In the genomic region with DNA sequence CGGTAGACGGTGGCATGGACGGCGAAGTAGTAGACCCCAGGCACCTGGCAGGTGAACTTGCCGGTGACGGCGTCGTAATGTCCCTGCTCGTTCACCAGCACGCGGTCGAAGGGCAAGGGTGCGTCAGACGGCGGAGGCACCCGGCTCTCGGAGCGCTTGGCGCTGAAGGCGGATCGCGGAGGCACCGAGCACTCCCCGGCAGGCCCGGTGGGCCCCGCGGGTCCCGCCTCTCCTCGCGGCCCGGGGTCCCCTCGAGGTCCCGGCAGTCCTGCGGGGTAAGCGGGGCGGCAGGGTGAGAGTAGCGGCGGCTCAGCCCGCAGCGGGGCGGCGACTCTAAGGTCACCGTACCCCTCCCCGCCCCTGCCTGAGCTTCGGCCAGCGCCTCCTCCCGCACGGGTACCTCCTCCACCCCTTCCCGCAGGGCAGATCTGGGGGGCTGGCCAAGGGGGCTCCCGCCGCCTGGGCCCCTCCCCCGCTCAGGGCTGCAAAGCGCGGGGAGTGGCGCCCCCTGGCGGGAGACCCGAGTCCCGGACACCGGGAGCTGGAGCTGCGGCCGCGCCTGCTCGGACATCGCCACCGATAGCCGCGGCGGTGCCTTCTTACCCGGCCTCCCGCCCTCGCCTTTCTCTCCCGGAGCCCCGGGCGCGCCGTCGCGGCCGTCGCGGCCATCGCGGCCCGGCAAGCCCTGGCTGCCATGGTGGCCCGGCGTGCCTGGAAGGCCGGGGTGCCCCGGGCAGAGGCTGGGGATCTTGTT, we compare ENCODE assay signal across 1 cellular context.
TF ChIP-seq lines count a peak whose summit lies in the region.

No MANE protein-coding gene starts in this region.

TF ChIP-seq in SK-N-SH treated with all-trans-retinoic acid at 6 μM for 48 hours, 23 proteins besides CTCF, POLR2A, EP300 and RAD21 (continued from another document):
- TF ChIP-seq CSRNP3 (CRISPR knock-in tag; IDR thresholded peaks at IDR 0.05) (no peak), ZC3H10 (CRISPR knock-in tag; IDR thresholded peaks at IDR 0.05) (no peak), ZFP30 (CRISPR knock-in tag; IDR thresholded peaks at IDR 0.05) (no peak), ISL1 (CRISPR knock-in tag; IDR thresholded peaks at IDR 0.05) (no peak), POU6F1 (CRISPR knock-in tag; IDR thresholded peaks at IDR 0.05; ENCODE audit: borderline replicate concordance, low read depth) (no peak), SNAI2 (CRISPR knock-in tag; IDR thresholded peaks at IDR 0.05) (no peak)
